Comparison of ENCODE assay signal across 14 cellular contexts in the genomic region with DNA sequence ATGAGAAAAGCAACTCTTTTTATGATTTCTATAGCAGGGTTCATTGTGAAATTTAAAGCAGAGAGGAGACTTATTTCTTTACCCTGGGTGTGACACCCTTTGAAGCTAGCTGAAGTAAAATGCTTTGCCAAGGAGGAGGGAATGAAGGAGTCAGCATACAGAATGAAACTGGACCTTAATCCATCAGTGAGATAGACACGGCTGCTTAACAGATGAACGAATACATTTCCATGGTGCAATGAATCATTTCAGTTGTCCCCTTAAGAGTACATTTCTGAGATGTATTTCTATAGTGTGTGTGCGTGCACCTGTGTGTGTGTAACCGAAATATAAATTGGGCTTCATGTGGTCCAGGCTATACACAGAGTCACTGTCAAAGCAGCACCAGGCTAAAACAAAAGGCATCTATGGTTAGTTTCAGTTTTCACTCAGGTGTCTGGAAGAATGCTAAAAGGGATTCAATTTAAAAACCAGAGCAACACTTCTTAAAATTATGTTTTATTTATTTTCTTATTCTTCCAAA.
DNase-seq lines count a peak whose midpoint lies in the region; ATAC-seq and TF ChIP-seq lines count a peak whose summit lies in the region.
"Had no signal": no experiment of that assay in that cellular context is flagged by ENCODE, and none has a peak within 500 bp of the region (broad histone marks: within the 10 kb centered on the region; RNA-seq: fewer than 3 reads in every experiment).

No MANE protein-coding gene starts in this region.

- H3K9me3 ChIP-seq in mammary epithelial cell (replicated peaks; ENCODE audit: insufficient read depth, low read length) (no peaks in the 10 kb centered on the region), left lung (no peaks in the 10 kb centered on the region), tibial artery (no peaks in the 10 kb centered on the region)
- H3K9me3 ChIP-seq: right lobe of liver had no signal

- no peak for ATAC-seq in WTC11
- ATAC-seq in left lung, result no peak
- ATAC-seq in GM21381 (IDR thresholded peaks at IDR 0.05; ENCODE audit: unreplicated experiment), result no peak
- ATAC-seq in HG03378 (IDR thresholded peaks at IDR 0.05; ENCODE audit: unreplicated experiment), result no peak

- H3K27me3 Mint-ChIP-seq in MCF 10A (ENCODE audit: insufficient read depth, unreplicated experiment) (no peaks in the 10 kb centered on the region), WTC11 (ENCODE audit: low read depth) (no peaks in the 10 kb centered on the region)
- H3K27me3 Mint-ChIP-seq: B cell had no signal

- dilution Hi-C loops in mammary epithelial cell (cut with HindIII; ENCODE audit: low sequenced_read_pairs), result no loop called here

- DNase-seq in MCF 10A (ENCODE audit: unreplicated experiment) (no peak), mammary epithelial cell (no peak), WTC11 (ENCODE audit: low spot score) (no peak), left lung (no peak), tibial artery (no peak), AG20443 (ENCODE audit: low spot score) (no peak)
- DNase-seq: activated CD8-positive, alpha-beta memory T cell treated with anti-CD3 and anti-CD28 coated beads for 24 hours; dorsolateral prefrontal cortex; NCI-H1436 treated with DMSO at 0.1 percent for 48 hours; SW 1271 had no signal

- H3K36me3 ChIP-seq in mammary epithelial cell (ENCODE audit: insufficient read depth, low read length) (no peaks in the 10 kb centered on the region), left lung (no peaks in the 10 kb centered on the region), tibial artery (no peaks in the 10 kb centered on the region)
- H3K36me3 ChIP-seq: right lobe of liver had no signal

- H3K36me3 Mint-ChIP-seq in MCF 10A (ENCODE audit: insufficient read depth, unreplicated experiment) (no peaks in the 10 kb centered on the region), WTC11 (no peaks in the 10 kb centered on the region)

- intact Hi-C loops in MCF 10A (cut with micrococcal nuclease), result loop anchor here (5.0 kb wide), 1 partner anchor 77 kb away; no protein-coding TSS in a partner anchor
- intact Hi-C loops in mammary epithelial cell (cut with micrococcal nuclease), result no loop called here
- intact Hi-C loops in left lung (cut with DNase I), result no loop called here
- intact Hi-C loops in tibial artery (cut with DNase I; ENCODE audit: low total_unique reads), result loop anchor here (10.0 kb wide), 1 partner anchor 75 kb away; no protein-coding TSS in a partner anchor

- no peak overlapping the region for H3K4me2 ChIP-seq in mammary epithelial cell (ENCODE audit: insufficient read depth, low read depth, low read length)

- WGBS in mammary epithelial cell (ENCODE audit: low coverage, missing lambda C conversion rate), result 75% methylated on average over 4 of the region's 4 CpGs

- H3K4me1 ChIP-seq in mammary epithelial cell (ENCODE audit: insufficient read depth, low read length), result peaks cover 46% of the 10 kb centered on the region
- peaks cover 41 to 91% of the 10 kb centered on the region in 2 donors for H3K4me1 ChIP-seq in left lung
- H3K4me1 ChIP-seq in tibial artery, result peaks cover 0 to 88% (median 59%) of the 10 kb centered on the region in 4 donors
- H3K4me1 ChIP-seq: right lobe of liver had no signal

- H3K79me2 ChIP-seq in mammary epithelial cell (ENCODE audit: insufficient read depth, low read length), result no peaks in the 10 kb centered on the region

- H3K27ac Mint-ChIP-seq in MCF 10A (ENCODE audit: low read depth, unreplicated experiment), result peak overlapping the region; percentile 92
- H3K27ac Mint-ChIP-seq in WTC11, result 0 out of 2 replicates have a peak overlapping the region, but pooled peaks have one; percentile 27
- H3K27ac Mint-ChIP-seq: B cell had no signal

- no peak overlapping the region for H3K27ac ChIP-seq in mammary epithelial cell (ENCODE audit: insufficient read depth, low read depth, low read length)
- H3K27ac ChIP-seq in left lung, result peak overlapping the region; percentile 48 to 89
- peak overlapping the region; percentile 90 to 91 for H3K27ac ChIP-seq in tibial artery
- H3K27ac ChIP-seq: right lobe of liver had no signal

- H3K9me3 Mint-ChIP-seq in MCF 10A (ENCODE audit: unreplicated experiment) (no peaks in the 10 kb centered on the region), WTC11 (no peaks in the 10 kb centered on the region)

- H3K4me3 Mint-ChIP-seq in MCF 10A (ENCODE audit: unreplicated experiment) (peak overlapping the region; percentile 41), WTC11 (no peak overlapping the region)
- H3K4me3 Mint-ChIP-seq: B cell had no signal

- no peak overlapping the region for H3K4me3 ChIP-seq in mammary epithelial cell (replicated peaks in 1 of 3; ENCODE audit: insufficient read depth in 1 of 3, low read depth in 2 of 3, low read length in 3 of 3)
- H3K4me3 ChIP-seq in left lung, result no peak overlapping the region
- H3K4me3 ChIP-seq in tibial artery, result no peak overlapping the region
- H3K4me3 ChIP-seq: dorsolateral prefrontal cortex, right lobe of liver had no signal

- no peak overlapping the region for H3K9ac ChIP-seq in mammary epithelial cell (ENCODE audit: insufficient read depth, low read length)

- POLR2A ChIA-PET in MCF 10A (lab: Yijun Ruan, JAX) (interaction anchor here (0.6 to 17.4 kb wide), 19 partner anchors 8 to 469 kb away, joined by 3 to 555 read pairs (median 4); a partner anchor contains a TSS), WTC11 (lab: Charles Lee) (no interaction called here)

- CTCF ChIA-PET in MCF 10A (lab: Yijun Ruan, JAX) (interaction anchor here (0.7 to 7.2 kb wide), 11 partner anchors 16 to 471 kb away, joined by 3 to 66 read pairs (median 5); no protein-coding TSS in a partner anchor), mammary epithelial cell (lab: Charles Lee; ENCODE audit: low non-redundant PET) (no interaction called here), WTC11 (lab: Charles Lee) (interaction anchor here (1.0 to 2.9 kb wide), 3 partner anchors 41 to 308 kb away, joined by 3 to 15 read pairs (median 5); no protein-coding TSS in a partner anchor)

- no peak overlapping the region for H2AFZ ChIP-seq in mammary epithelial cell (ENCODE audit: low read depth, low read length)

- TSS peak; percentile 34 for BruUV-seq in MCF 10A (replicated peaks; lab: Mats Ljungman, UMichigan)
- BruUV-seq in mammary epithelial cell (replicated peaks; lab: Mats Ljungman, UMichigan), result no TSS peak

- H3K27me3 ChIP-seq in mammary epithelial cell (ENCODE audit: insufficient read depth, low read length) (no peaks in the 10 kb centered on the region), left lung (no peaks in the 10 kb centered on the region), tibial artery (no peaks in the 10 kb centered on the region)
- H3K27me3 ChIP-seq: dorsolateral prefrontal cortex, right lobe of liver had no signal

- TF ChIP-seq CTCF in MCF 10A (IDR thresholded peaks at IDR 0.05; ENCODE audit: unreplicated experiment), result no peak
- no peak for TF ChIP-seq CTCF in mammary epithelial cell (conservative IDR thresholded peaks at IDR 0.05 in 1 of 2, IDR thresholded peaks at IDR 0.05 in 1 of 2; ENCODE audit: extremely low read depth in 1 of 2, insufficient read depth in 1 of 2, low read depth in 1 of 2, low read length in 2 of 2)
- no peak for TF ChIP-seq CTCF in WTC11 (IDR thresholded peaks at IDR 0.05)
- TF ChIP-seq CTCF in left lung (IDR thresholded peaks at IDR 0.05), result no peak
- no peak for TF ChIP-seq CTCF in tibial artery (IDR thresholded peaks at IDR 0.05)

- H3K4me1 Mint-ChIP-seq in MCF 10A (ENCODE audit: insufficient read depth, unreplicated experiment) (peaks cover 72% of the 10 kb centered on the region), WTC11 (peaks cover 26% of the 10 kb centered on the region)

- H4K20me1 ChIP-seq in mammary epithelial cell (ENCODE audit: insufficient read depth, low read length), result no peaks in the 10 kb centered on the region

- in situ Hi-C loops in mammary epithelial cell (cut with MboI; ENCODE audit: low sequenced_read_pairs in 2 of 2), result loop anchor here in 1 of 2 donors (10.0 kb wide), 1 partner anchor 105 kb away; no protein-coding TSS in a partner anchor

TF ChIP-seq in WTC11, 78 proteins besides CTCF, POLR2A, EP300 and RAD21:
- TF ChIP-seq, protein P1, sequence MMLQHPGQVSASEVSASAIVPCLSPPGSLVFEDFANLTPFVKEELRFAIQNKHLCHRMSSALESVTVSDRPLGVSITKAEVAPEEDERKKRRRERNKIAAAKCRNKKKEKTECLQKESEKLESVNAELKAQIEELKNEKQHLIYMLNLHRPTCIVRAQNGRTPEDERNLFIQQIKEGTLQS (CRISPR knock-in tag; conservative IDR thresholded peaks at IDR 0.05), result no peak
- TF ChIP-seq, protein P2, sequence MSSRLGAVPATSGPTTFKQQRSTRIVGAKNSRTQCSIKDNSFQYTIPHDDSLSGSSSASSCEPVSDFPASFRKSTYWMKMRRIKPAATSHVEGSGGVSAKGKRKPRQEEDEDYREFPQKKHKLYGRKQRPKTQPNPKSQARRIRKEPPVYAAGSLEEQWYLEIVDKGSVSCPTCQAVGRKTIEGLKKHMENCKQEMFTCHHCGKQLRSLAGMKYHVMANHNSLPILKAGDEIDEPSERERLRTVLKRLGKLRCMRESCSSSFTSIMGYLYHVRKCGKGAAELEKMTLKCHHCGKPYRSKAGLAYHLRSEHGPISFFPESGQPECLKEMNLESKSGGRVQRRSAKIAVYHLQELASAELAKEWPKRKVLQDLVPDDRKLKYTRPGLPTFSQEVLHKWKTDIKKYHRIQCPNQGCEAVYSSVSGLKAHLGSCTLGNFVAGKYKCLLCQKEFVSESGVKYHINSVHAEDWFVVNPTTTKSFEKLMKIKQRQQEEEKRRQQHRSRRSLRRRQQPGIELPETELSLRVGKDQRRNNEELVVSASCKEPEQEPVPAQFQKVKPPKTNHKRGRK (CRISPR knock-in tag; IDR thresholded peaks at IDR 0.05; ENCODE audit: borderline replicate concordance), result no peak
- TF ChIP-seq ZNF317 (CRISPR knock-in tag; IDR thresholded peaks at IDR 0.05; ENCODE audit: borderline replicate concordance, low read depth) (no peak), GRHL2 (CRISPR knock-in tag; IDR thresholded peaks at IDR 0.05; ENCODE audit: insufficient replicate concordance, severe bottlenecking) (no peak), ELF4 (CRISPR knock-in tag; IDR thresholded peaks at IDR 0.05; ENCODE audit: low read depth) (no peak), ATF1 (CRISPR knock-in tag; IDR thresholded peaks at IDR 0.05) (no peak)
TF ChIP-seq in WTC11: peak in this region for 0.

Comparison
In these comparisons a context has a peak if more than half of its experiments do, and no peak if none do; other contexts are left out.
1. intact Hi-C loops: an anchor here in MCF 10A (5.0 kb wide) and tibial artery (10.0 kb wide); none called in mammary epithelial cell and left lung.